ENCODE assay signal across 26 cellular contexts in genomic region chr17:33228548-33228947, GRCh38.
DNase-seq lines count a peak whose midpoint lies in the region; ATAC-seq, FAIRE-seq and TF ChIP-seq lines count a peak whose summit lies in the region.
"Had no signal": no experiment of that assay in that cellular context is flagged by ENCODE, and none has a peak within 500 bp of the region (broad histone marks: within the 10 kb centered on the region; RNA-seq: fewer than 3 reads in every experiment).

No MANE protein-coding gene starts in this region.

- in situ Hi-C loops in IMR-90 (cut with MboI; ENCODE audit: low sequenced_read_pairs) = no loop called here

- no peak overlapping the region for H3K27ac ChIP-seq in IMR-90 (ENCODE audit: insufficient read depth, low read length)
- H3K27ac ChIP-seq in endothelial cell of umbilical vein (ENCODE audit: insufficient read depth, low read depth, low read length) = no peak overlapping the region
- H3K27ac ChIP-seq: BLaER1 treated with 17β-estradiol and CSF1 and Interleukin-3, amounts not matched to agents 10 nM and 100 nM; RWPE1 had no signal

- H2AK9ac ChIP-seq in IMR-90 (replicated peaks; ENCODE audit: low read depth, low read length, poor library complexity) = peak overlapping the region; percentile 15

- no peaks in the 10 kb centered on the region for H3K79me2 ChIP-seq in endothelial cell of umbilical vein (ENCODE audit: control insufficient read depth, insufficient read depth, low read length)

- CTCF ChIA-PET in IMR-90 (lab: Yijun Ruan, JAX) (no interaction called here), endothelial cell of umbilical vein (lab: Charles Lee) (interaction anchor here (0.8 to 1.8 kb wide), 4 partner anchors 10 to 65 kb away, joined by 3 to 8 read pairs (median 3); partner anchors contain the start of gene ASIC2)

- TF ChIP-seq CTCF in IMR-90 (conservative IDR thresholded peaks at IDR 0.05; ENCODE audit: low read depth, low read length) = no peak
- no peak for TF ChIP-seq CTCF in endothelial cell of umbilical vein (IDR thresholded peaks at IDR 0.05; ENCODE audit: extremely low read depth in 1 of 2, insufficient read depth in 1 of 2, low read depth in 1 of 2, low read length in 2 of 2)

- no peak overlapping the region for H2BK5ac ChIP-seq in IMR-90 (ENCODE audit: low read depth, low read length, poor library complexity, severe bottlenecking)

- H2BK15ac ChIP-seq in IMR-90 (ENCODE audit: low read depth, low read length) = no peak overlapping the region

- no peak overlapping the region for H2BK120ac ChIP-seq in IMR-90 (ENCODE audit: low read depth, low read length)

- H3K4me2 ChIP-seq in IMR-90 (ENCODE audit: low read depth, low read length) (no peak overlapping the region), endothelial cell of umbilical vein (ENCODE audit: insufficient read depth, low read length) (no peak overlapping the region)
- H3K4me2 ChIP-seq: BLaER1 treated with 17β-estradiol and CSF1 and Interleukin-3, amounts not matched to agents 10 nM and 100 nM; SK-N-SH had no signal

- H4K20me1 ChIP-seq in IMR-90 (ENCODE audit: insufficient read depth, low read length) (no peaks in the 10 kb centered on the region), endothelial cell of umbilical vein (replicated peaks; ENCODE audit: control insufficient read depth, extremely low read depth, insufficient read depth, low read length) (no peaks in the 10 kb centered on the region)
- H4K20me1 ChIP-seq: BLaER1 treated with 17β-estradiol and CSF1 and Interleukin-3, amounts not matched to agents 10 nM and 100 nM had no signal

- POLR2A ChIA-PET in IMR-90 (lab: Charles Lee; ENCODE audit: unreplicated experiment) (interaction anchor here (0.6 kb wide), 1 partner anchor 347 kb away, joined by 3 read pairs; no protein-coding TSS in a partner anchor), endothelial cell of umbilical vein (lab: Charles Lee) (no interaction called here)

- no peak for FAIRE-seq in endothelial cell of umbilical vein (lab: Jason Lieb, UNC)
- FAIRE-seq: A204.1, D721Med, GM18507, HepG2, K562 had no signal

- H3K56ac ChIP-seq in IMR-90 (ENCODE audit: extremely low read depth, insufficient read depth, low read length) = no peak overlapping the region

- peaks cover 2% of the 10 kb centered on the region; the same call in 1 of the 2 replicates for H3K4me1 ChIP-seq in IMR-90 (ENCODE audit: control insufficient read depth, insufficient read depth, low read length)
- H3K4me1 ChIP-seq in endothelial cell of umbilical vein (ENCODE audit: control insufficient read depth, extremely low read depth, insufficient read depth, low read length) = peaks cover 7% of the 10 kb centered on the region

- no peak for ATAC-seq in IMR-90 (ENCODE audit: low read depth)
- peak; percentile 64 for ATAC-seq in left colon
- ATAC-seq in GM19395 (IDR thresholded peaks at IDR 0.05; ENCODE audit: unreplicated experiment) = no peak
- ATAC-seq: HepG2, K562 had no signal

- no peaks in the 10 kb centered on the region for H3K79me1 ChIP-seq in IMR-90 (ENCODE audit: low read depth in 1 of 2, low read length in 2 of 2)

- no peak overlapping the region for H3K4me3 ChIP-seq in IMR-90 (ENCODE audit: insufficient read depth, low read depth, low read length)
- no peak overlapping the region for H3K4me3 ChIP-seq in endothelial cell of umbilical vein (replicated peaks in 1 of 3; ENCODE audit: insufficient read depth in 1 of 3, low read depth in 1 of 3, low read length in 3 of 3)
- H3K4me3 ChIP-seq in H7 (ENCODE audit: insufficient read depth, low read depth, low read length) = no peak overlapping the region
- H3K4me3 ChIP-seq: BLaER1 treated with 17β-estradiol and CSF1 and Interleukin-3, amounts not matched to agents 10 nM and 100 nM; K562; MG63 had no signal

- BruUV-seq in IMR-90 (replicated peaks; lab: Mats Ljungman, UMichigan) = no TSS peak
- no TSS peak for BruUV-seq in endothelial cell of umbilical vein (replicated peaks; lab: Mats Ljungman, UMichigan)

- H3K4ac ChIP-seq in IMR-90 (ENCODE audit: low read depth, low read length) = no peak overlapping the region

- no peak overlapping the region for H3K14ac ChIP-seq in IMR-90 (replicated peaks; ENCODE audit: low read depth, low read length)

- no peak overlapping the region for H2AFZ ChIP-seq in IMR-90 (replicated peaks; ENCODE audit: low read length, poor library complexity)
- no peak overlapping the region for H2AFZ ChIP-seq in endothelial cell of umbilical vein (ENCODE audit: low read depth, low read length)

- no peak overlapping the region for H4K8ac ChIP-seq in IMR-90 (ENCODE audit: low read depth in 2 of 2, low read length in 2 of 2)

- no peak overlapping the region for H2BK20ac ChIP-seq in IMR-90 (ENCODE audit: low read depth, low read length)

- H3K9me1 ChIP-seq in IMR-90 (ENCODE audit: insufficient read depth, low read length) (no peaks in the 10 kb centered on the region; the same call in 1 of the 2 replicates), endothelial cell of umbilical vein (replicated peaks; ENCODE audit: control insufficient read depth, extremely low read depth, insufficient read depth, low read length) (no peaks in the 10 kb centered on the region)

- H3K9me3 ChIP-seq in IMR-90 (ENCODE audit: control insufficient read depth, insufficient read depth, low read length) (no peaks in the 10 kb centered on the region), endothelial cell of umbilical vein (replicated peaks; ENCODE audit: control insufficient read depth, insufficient read depth, low read length) (no peaks in the 10 kb centered on the region)
- H3K9me3 ChIP-seq: BLaER1 treated with 17β-estradiol and CSF1 and Interleukin-3, amounts not matched to agents 10 nM and 100 nM; MG63; SK-N-SH had no signal

- no peak overlapping the region for H3K18ac ChIP-seq in IMR-90 (ENCODE audit: low read depth, low read length)

- DNase-seq in IMR-90 (no peak), NCI-H2029 treated with DMSO at 0.1 percent for 48 hours (lab: John Stamatoyannopoulos, UW) (peak; percentile 46), endothelial cell of umbilical vein (ENCODE audit: low read depth, low spot score) (peak; percentile 59), left colon (peak in 1 of 2 donors; percentile 25), GM03348 (ENCODE audit: low spot score) (no peak), H7 (no peak)
- DNase-seq: CD4-positive, alpha-beta T cell; H9; MG63; NCI-H1105 treated with DMSO at 0.1 percent for 48 hours; NCI-H146; NCI-H1930; NCI-H446 treated with DMSO at 0.1 percent for 48 hours; NCI-H526; NCI-H82; SIG-M5; SK-N-SH; SW 1271 had no signal

- H3K27me3 ChIP-seq in IMR-90 (ENCODE audit: control insufficient read depth, insufficient read depth, low read length) (0 out of 2 replicates have a peak, but pooled peaks cover 2% of the 10 kb centered on the region), endothelial cell of umbilical vein (ENCODE audit: control insufficient read depth in 2 of 2, insufficient read depth in 2 of 2, low read length in 2 of 2) (no peaks in the 10 kb centered on the region), H7 (ENCODE audit: control insufficient read depth, insufficient read depth, low read length) (no peaks in the 10 kb centered on the region)
- H3K27me3 ChIP-seq: BLaER1 treated with 17β-estradiol and CSF1 and Interleukin-3, amounts not matched to agents 10 nM and 100 nM had no signal

- dilution Hi-C loops in IMR-90 (cut with HindIII; ENCODE audit: low sequenced_read_pairs, unreplicated experiment) (no loop called here), endothelial cell of umbilical vein (cut with MboI; ENCODE audit: extremely low pct_ligation_motif_present, low sequenced_read_pairs) (no loop called here)

- no peak overlapping the region for H2AK5ac ChIP-seq in IMR-90 (ENCODE audit: low read depth, low read length)

- H3K36me3 ChIP-seq in IMR-90 (ENCODE audit: control insufficient read depth, insufficient read depth, low read length) (no peaks in the 10 kb centered on the region), endothelial cell of umbilical vein (ENCODE audit: control insufficient read depth in 2 of 2, extremely low read depth in 1 of 2, insufficient read depth in 2 of 2, low read length in 2 of 2) (no peaks in the 10 kb centered on the region), H7 (replicated peaks; ENCODE audit: control insufficient read depth, insufficient read depth, low read length) (no peaks in the 10 kb centered on the region)
- H3K36me3 ChIP-seq: BLaER1 treated with 17β-estradiol and CSF1 and Interleukin-3, amounts not matched to agents 10 nM and 100 nM; MG63 had no signal

- no peak overlapping the region for H3K23ac ChIP-seq in IMR-90 (ENCODE audit: low read depth, low read length)

- no peak overlapping the region for H4K91ac ChIP-seq in IMR-90 (ENCODE audit: insufficient read depth, low read depth, low read length)

- H4K5ac ChIP-seq in IMR-90 (ENCODE audit: low read depth, low read length) = no peak overlapping the region

- no peak for TF ChIP-seq POLR2A in IMR-90 (IDR thresholded peaks at IDR 0.05; ENCODE audit: low read depth, low read length)
- TF ChIP-seq POLR2A in endothelial cell of umbilical vein (IDR thresholded peaks at IDR 0.05; ENCODE audit: low read depth, low read length) = no peak

- TF ChIP-seq RAD21 in IMR-90 (IDR thresholded peaks at IDR 0.05; ENCODE audit: low read length) = no peak

- intact Hi-C loops in IMR-90 (cut with micrococcal nuclease) = loop anchor here (10.0 kb wide), 1 partner anchor 84 kb away; no protein-coding TSS in a partner anchor
- intact Hi-C loops in endothelial cell of umbilical vein (cut with micrococcal nuclease) = no loop called here
- intact Hi-C loops in left colon (cut with DNase I, micrococcal nuclease) = no loop called here

- 82% methylated on average over 3 of the region's 5 CpGs; no CpG with 5 or more reads in 1 of the 2 experiments for WGBS in IMR-90 (ENCODE audit: extremely low coverage in 2 of 2, insufficient read length in 1 of 2), 2 experiments

- H3K9ac ChIP-seq in IMR-90 (ENCODE audit: low read depth, low read length) = no peak overlapping the region
- H3K9ac ChIP-seq in endothelial cell of umbilical vein (replicated peaks; ENCODE audit: extremely low read depth, insufficient read depth, low read length) = no peak overlapping the region
- H3K9ac ChIP-seq: BLaER1 treated with 17β-estradiol and CSF1 and Interleukin-3, amounts not matched to agents 10 nM and 100 nM; SK-N-SH had no signal

TF ChIP-seq in IMR-90, 13 proteins besides CTCF, POLR2A, EP300 and RAD21 (continues in another document):
- TF ChIP-seq MAFK (IDR thresholded peaks at IDR 0.05; ENCODE audit: low read depth, low read length) = no peak

TF ChIP-seq in endothelial cell of umbilical vein, 7 proteins besides CTCF, POLR2A, EP300 and RAD21 (continues in another document):
- TF ChIP-seq EZH2 (IDR thresholded peaks at IDR 0.05; ENCODE audit: borderline replicate concordance, low read depth, low read length, severe bottlenecking) (no peak), MYC (IDR thresholded peaks at IDR 0.05; ENCODE audit: low read depth, low read length) (no peak), POLR2AphosphoS5 (IDR thresholded peaks at IDR 0.05; ENCODE audit: insufficient read depth, low read depth, low read length) (no peak), JUN (IDR thresholded peaks at IDR 0.05; ENCODE audit: borderline replicate concordance, insufficient read depth, insufficient read length, low read depth) (no peak), MAX (IDR thresholded peaks at IDR 0.05; ENCODE audit: insufficient read depth, insufficient read length) (no peak)

Comparison
In these comparisons a context has a peak if more than half of its experiments do, and no peak if none do; other contexts are left out.
1. DNase-seq: peak in NCI-H2029 treated with DMSO at 0.1 percent for 48 hours (single experiment) and endothelial cell of umbilical vein (single experiment); none in IMR-90 (single experiment), GM03348 (single experiment) and H7 (single experiment).